8 cellular contexts compared by ENCODE assay signal in genomic region chr12:122726056-122726558, GRCh38. TPM values are rescaled to one million over a fixed set of nuclear protein-coding genes. Genes with fewer than 3 reads are reported as not detected.
DNase-seq lines count a peak whose midpoint lies in the region; ATAC-seq, FAIRE-seq and TF ChIP-seq lines count a peak whose summit lies in the region.

No MANE protein-coding gene starts in this region.

- no peak overlapping the region for H3K4me3 ChIP-seq in CD4-positive, alpha-beta memory T cell (ENCODE audit: low read length in 2 of 2)
- H3K4me3 ChIP-seq in sigmoid colon = no peak overlapping the region

- TF ChIP-seq EP300 in sigmoid colon (IDR thresholded peaks at IDR 0.05) = no peak

- no peak for TF ChIP-seq CTCF in activated B cell treated with CpG ODN at 0.5 μM for 24 hours (IDR thresholded peaks at IDR 0.05)
- no peak for TF ChIP-seq CTCF in sigmoid colon (IDR thresholded peaks at IDR 0.05)

- H3K9me3 Mint-ChIP-seq in CD4-positive, alpha-beta memory T cell = no peaks in the 10 kb centered on the region
- H3K9me3 Mint-ChIP-seq in activated B cell treated with CpG ODN at 0.5 μM for 24 hours = no peaks in the 10 kb centered on the region

- peak; percentile 48 for ATAC-seq in HG02885 (IDR thresholded peaks at IDR 0.05; ENCODE audit: poor library complexity, unreplicated experiment)
- peak; percentile 45 for ATAC-seq in activated B cell treated with CpG ODN at 0.5 μM for 24 hours (ENCODE audit: low read depth)

- intact Hi-C loops in CD4-positive, alpha-beta memory T cell (cut with micrococcal nuclease) = no loop called here
- intact Hi-C loops in activated B cell treated with CpG ODN at 0.5 μM for 24 hours (cut with micrococcal nuclease) = loop anchor here (2.0 kb wide), 1 partner anchor 25 kb away; no protein-coding TSS in a partner anchor
- intact Hi-C loops in sigmoid colon (cut with DNase I) = no loop called here

- H3K9me3 ChIP-seq in CD4-positive, alpha-beta memory T cell (ENCODE audit: control insufficient read depth in 1 of 2, low read length in 2 of 2) = no peaks in the 10 kb centered on the region
- no peaks in the 10 kb centered on the region for H3K9me3 ChIP-seq in sigmoid colon

- H3K4me1 ChIP-seq in CD4-positive, alpha-beta memory T cell (ENCODE audit: insufficient read depth, low read length) = peaks cover 26% of the 10 kb centered on the region
- no peaks in the 10 kb centered on the region for H3K4me1 ChIP-seq in sigmoid colon

- POLR2A ChIA-PET in CD4-positive, alpha-beta memory T cell (lab: Charles Lee; ENCODE audit: partially characterized antibody) = no interaction called here
- POLR2A ChIA-PET in activated B cell treated with CpG ODN at 0.5 μM for 24 hours (lab: Charles Lee) = interaction anchor here (0.6 kb wide), 2 partner anchors 326 to 510 kb away, joined by 5 to 6 read pairs; no protein-coding TSS in a partner anchor

- peak overlapping the region in 4 of 8 donors; percentile 6 to 24 (median 11) for H3K4me3 Mint-ChIP-seq in CD4-positive, alpha-beta memory T cell
- H3K4me3 Mint-ChIP-seq in activated B cell treated with CpG ODN at 0.5 μM for 24 hours = peak overlapping the region; percentile 36

- FAIRE-seq in frontal cortex (lab: Jason Lieb, UNC) = no peak

- peaks cover 3% of the 10 kb centered on the region in 2 donors for H3K27me3 Mint-ChIP-seq in CD4-positive, alpha-beta memory T cell
- H3K27me3 Mint-ChIP-seq in activated B cell treated with CpG ODN at 0.5 μM for 24 hours = no peaks in the 10 kb centered on the region

- peak in 2 of 5 donors; percentile 12 to 58 for DNase-seq in CD4-positive, alpha-beta memory T cell
- DNase-seq in activated B cell treated with CpG ODN at 0.5 μM for 24 hours (no peak), iPS-NIHi11 (ENCODE audit: low spot score) (peak; percentile 30), sigmoid colon (no peak), COLO668 (lab: John Stamatoyannopoulos, UW; ENCODE audit: unreplicated experiment) (no peak), frontal cortex (ENCODE audit: low spot score in 2 of 2) (no peak)
- DNase-seq in activated CD4-positive, CD25-positive, alpha-beta regulatory T cell (lab: John Stamatoyannopoulos, UW) = no peak

- no peak overlapping the region for H3K27ac ChIP-seq in CD4-positive, alpha-beta memory T cell (ENCODE audit: low read depth, low read length)
- H3K27ac ChIP-seq in sigmoid colon = no peak overlapping the region

- no peaks in the 10 kb centered on the region for H3K27me3 ChIP-seq in CD4-positive, alpha-beta memory T cell (ENCODE audit: insufficient read depth, low read length)
- no peaks in the 10 kb centered on the region for H3K27me3 ChIP-seq in sigmoid colon

- TF ChIP-seq POLR2A in sigmoid colon (IDR thresholded peaks at IDR 0.05) = no peak

- no peaks in the 10 kb centered on the region for H3K36me3 ChIP-seq in CD4-positive, alpha-beta memory T cell (ENCODE audit: insufficient read depth, low read length)
- H3K36me3 ChIP-seq in sigmoid colon = no peaks in the 10 kb centered on the region

- H3K27ac Mint-ChIP-seq in CD4-positive, alpha-beta memory T cell = peak overlapping the region in 5 of 7 donors; percentile 30 to 77 (median 60)
- peak overlapping the region; percentile 79 for H3K27ac Mint-ChIP-seq in activated B cell treated with CpG ODN at 0.5 μM for 24 hours

- CTCF ChIA-PET in CD4-positive, alpha-beta memory T cell (lab: Charles Lee; ENCODE audit: partially characterized antibody) = no interaction called here
- CTCF ChIA-PET in activated B cell treated with CpG ODN at 0.5 μM for 24 hours (lab: Charles Lee) = no interaction called here

- no peaks in the 10 kb centered on the region for H3K36me3 Mint-ChIP-seq in CD4-positive, alpha-beta memory T cell
- no peaks in the 10 kb centered on the region for H3K36me3 Mint-ChIP-seq in activated B cell treated with CpG ODN at 0.5 μM for 24 hours (ENCODE audit: low read depth)

- 33 to 63% methylated on average over 5 of the region's 5 CpGs for WGBS in sigmoid colon, 2 donors

- peaks cover 7 to 29% (median 19%) of the 10 kb centered on the region in 4 donors for H3K4me1 Mint-ChIP-seq in CD4-positive, alpha-beta memory T cell
- H3K4me1 Mint-ChIP-seq in activated B cell treated with CpG ODN at 0.5 μM for 24 hours = peaks cover 33% of the 10 kb centered on the region

RNA-seq across cellular contexts. Expression of gene HCAR1, which starts 4.5 kb away (rescaled TPM):
- under 1 TPM; 0.09 to 0.19 TPM for total RNA-seq in CD4-positive, alpha-beta memory T cell
- not detected for polyA plus RNA-seq in CD4-positive, alpha-beta memory T cell
- total RNA-seq in activated B cell treated with CpG ODN at 0.5 μM for 24 hours (not detected in 2 replicates), sigmoid colon (under 1 TPM in 1 of 4 donors, not detected in 3; under 0.01 TPM), frontal cortex (0.41 TPM)
- polyA plus RNA-seq in sigmoid colon = under 1 TPM in 1 of 3 donors, not detected in 2; 0.12 TPM

RNA-seq across cellular contexts. Expression of gene HCAR3, which starts 9.5 kb away (rescaled TPM):
- not detected for total RNA-seq in CD4-positive, alpha-beta memory T cell
- polyA plus RNA-seq in CD4-positive, alpha-beta memory T cell = not detected
- total RNA-seq in activated B cell treated with CpG ODN at 0.5 μM for 24 hours (not detected in 2 replicates), sigmoid colon (under 1 TPM in 1 of 4 donors, not detected in 3; 0.14 TPM), frontal cortex (not detected)
- polyA plus RNA-seq in sigmoid colon = under 1 TPM; 0.60 to 0.69 (median 0.67) TPM

RNA-seq across cellular contexts. Expression of gene HCAR2, which starts 22.9 kb away (rescaled TPM):
- not detected for total RNA-seq in CD4-positive, alpha-beta memory T cell
- not detected for polyA plus RNA-seq in CD4-positive, alpha-beta memory T cell
- total RNA-seq in activated B cell treated with CpG ODN at 0.5 μM for 24 hours (not detected in 2 replicates), sigmoid colon (under 1 TPM in 1 of 4 donors, not detected in 3; 0.36 TPM), frontal cortex (under 0.01 TPM)
- polyA plus RNA-seq in sigmoid colon = under 1 TPM; 0.60 to 0.98 (median 0.92) TPM

RNA-seq across cellular contexts. Expression of gene DENR, which starts 26.5 kb away (rescaled TPM):
- 10 to 100 TPM; 47.8 to 49.1 TPM for total RNA-seq in CD4-positive, alpha-beta memory T cell
- polyA plus RNA-seq in CD4-positive, alpha-beta memory T cell = 10 to 100 TPM; 63.6 to 93.4 TPM
- total RNA-seq in activated B cell treated with CpG ODN at 0.5 μM for 24 hours (50.5 and 53.3 TPM in 2 replicates), sigmoid colon (10 to 100 TPM; 28.8 to 44.9 (median 31.0) TPM), frontal cortex (48.9 TPM)
- 10 to 100 TPM; 26.4 to 34.5 (median 33.3) TPM for polyA plus RNA-seq in sigmoid colon

RNA-seq across cellular contexts. Expression of gene CCDC62, which starts 48.3 kb away (rescaled TPM):
- total RNA-seq in CD4-positive, alpha-beta memory T cell = 1 to 10 TPM in 1 of 2 experiments, under 1 TPM in 1; 0.97 to 2.3 TPM
- under 1 TPM in 1 of 2 donors, not detected in 1; 0.14 TPM for polyA plus RNA-seq in CD4-positive, alpha-beta memory T cell
- 1.6 and 1.7 TPM in 2 replicates for total RNA-seq in activated B cell treated with CpG ODN at 0.5 μM for 24 hours
- 1 to 10 TPM in 2 of 4 donors, under 1 TPM in 2; 0.66 to 1.8 (median 0.96) TPM for total RNA-seq in sigmoid colon
- under 1 TPM in 2 of 3 donors, not detected in 1; 0.20 to 0.60 TPM for polyA plus RNA-seq in sigmoid colon
- total RNA-seq in frontal cortex = 12.2 TPM
